1 cellular context compared by ENCODE assay signal in the genomic region with DNA sequence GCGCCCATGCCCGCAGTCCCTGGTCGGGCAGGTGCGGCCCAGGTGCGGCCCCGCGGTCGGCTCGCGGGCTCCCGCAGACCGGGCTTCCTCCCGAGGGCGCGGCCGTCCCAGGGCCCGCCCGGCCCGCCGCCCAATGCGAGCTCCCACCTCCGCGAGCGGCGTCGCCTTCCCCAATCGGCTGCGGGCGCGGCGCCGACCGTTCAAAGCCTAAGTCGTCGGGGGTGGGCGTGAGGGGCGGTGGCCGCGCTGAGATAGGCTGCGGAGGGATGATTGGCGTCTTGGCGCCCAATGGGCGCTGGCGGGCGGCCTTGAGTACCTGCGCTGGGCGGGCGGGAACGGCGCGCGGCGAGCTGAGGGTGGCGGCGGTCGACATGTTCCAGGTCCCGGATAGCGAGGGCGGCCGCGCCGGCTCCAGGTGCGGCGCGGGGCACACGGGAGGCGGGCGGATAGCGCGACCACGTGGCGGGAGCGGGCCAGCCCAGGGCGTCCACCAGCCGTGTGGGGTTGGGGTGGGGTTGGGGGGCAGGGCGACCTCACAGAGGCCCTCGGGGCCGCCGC.
TF ChIP-seq lines count a peak whose summit lies in the region.

JPT2 (plus strand) TSS at position 338 of the 558 bp plus-strand sequence; CDS start at position 372, 34 bp downstream.

TF ChIP-seq in K562, 482 proteins besides CTCF, POLR2A, EP300 and RAD21 (continued from another document and continues in another):
- TF ChIP-seq PHB (CRISPR knock-in tag; IDR thresholded peaks at IDR 0.05), result no peak
- TF ChIP-seq, protein P1, sequence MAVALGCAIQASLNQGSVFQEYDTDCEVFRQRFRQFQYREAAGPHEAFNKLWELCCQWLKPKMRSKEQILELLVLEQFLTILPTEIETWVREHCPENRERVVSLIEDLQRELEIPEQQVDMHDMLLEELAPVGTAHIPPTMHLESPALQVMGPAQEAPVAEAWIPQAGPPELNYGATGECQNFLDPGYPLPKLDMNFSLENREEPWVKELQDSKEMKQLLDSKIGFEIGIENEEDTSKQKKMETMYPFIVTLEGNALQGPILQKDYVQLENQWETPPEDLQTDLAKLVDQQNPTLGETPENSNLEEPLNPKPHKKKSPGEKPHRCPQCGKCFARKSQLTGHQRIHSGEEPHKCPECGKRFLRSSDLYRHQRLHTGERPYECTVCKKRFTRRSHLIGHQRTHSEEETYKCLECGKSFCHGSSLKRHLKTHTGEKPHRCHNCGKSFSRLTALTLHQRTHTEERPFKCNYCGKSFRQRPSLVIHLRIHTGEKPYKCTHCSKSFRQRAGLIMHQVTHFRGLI (CRISPR knock-in tag; IDR thresholded peaks at IDR 0.05), result no peak
- no peak for TF ChIP-seq POLR3A (IDR thresholded peaks at IDR 0.05; ENCODE audit: borderline replicate concordance, extremely low read depth, insufficient read depth, insufficient read length)
- TF ChIP-seq HMGXB4 (CRISPR knock-in tag; IDR thresholded peaks at IDR 0.05), result 0 out of 2 replicates have a peak, but pooled peaks have one; percentile 39
- TF ChIP-seq JUN (IDR thresholded peaks at IDR 0.05; ENCODE audit: borderline replicate concordance, low read depth, low read length), result no peak
- no peak for TF ChIP-seq JUN (CRISPR knock-in tag; IDR thresholded peaks at IDR 0.05; ENCODE audit: borderline replicate concordance)
- peak; percentile 56 for TF ChIP-seq KDM5B (IDR thresholded peaks at IDR 0.05; ENCODE audit: insufficient replicate concordance, low read depth, low read length)
- no peak for TF ChIP-seq ZNF431 (CRISPR knock-in tag; IDR thresholded peaks at IDR 0.05)
- no peak for TF ChIP-seq PCBP1 (IDR thresholded peaks at IDR 0.05; ENCODE audit: low read depth, low read length, poor library complexity, severe bottlenecking)
- no peak for TF ChIP-seq ATF6 (CRISPR knock-in tag; IDR thresholded peaks at IDR 0.05)
- no peak for TF ChIP-seq HDAC8 (tag; IDR thresholded peaks at IDR 0.05)
- TF ChIP-seq, protein P2, sequence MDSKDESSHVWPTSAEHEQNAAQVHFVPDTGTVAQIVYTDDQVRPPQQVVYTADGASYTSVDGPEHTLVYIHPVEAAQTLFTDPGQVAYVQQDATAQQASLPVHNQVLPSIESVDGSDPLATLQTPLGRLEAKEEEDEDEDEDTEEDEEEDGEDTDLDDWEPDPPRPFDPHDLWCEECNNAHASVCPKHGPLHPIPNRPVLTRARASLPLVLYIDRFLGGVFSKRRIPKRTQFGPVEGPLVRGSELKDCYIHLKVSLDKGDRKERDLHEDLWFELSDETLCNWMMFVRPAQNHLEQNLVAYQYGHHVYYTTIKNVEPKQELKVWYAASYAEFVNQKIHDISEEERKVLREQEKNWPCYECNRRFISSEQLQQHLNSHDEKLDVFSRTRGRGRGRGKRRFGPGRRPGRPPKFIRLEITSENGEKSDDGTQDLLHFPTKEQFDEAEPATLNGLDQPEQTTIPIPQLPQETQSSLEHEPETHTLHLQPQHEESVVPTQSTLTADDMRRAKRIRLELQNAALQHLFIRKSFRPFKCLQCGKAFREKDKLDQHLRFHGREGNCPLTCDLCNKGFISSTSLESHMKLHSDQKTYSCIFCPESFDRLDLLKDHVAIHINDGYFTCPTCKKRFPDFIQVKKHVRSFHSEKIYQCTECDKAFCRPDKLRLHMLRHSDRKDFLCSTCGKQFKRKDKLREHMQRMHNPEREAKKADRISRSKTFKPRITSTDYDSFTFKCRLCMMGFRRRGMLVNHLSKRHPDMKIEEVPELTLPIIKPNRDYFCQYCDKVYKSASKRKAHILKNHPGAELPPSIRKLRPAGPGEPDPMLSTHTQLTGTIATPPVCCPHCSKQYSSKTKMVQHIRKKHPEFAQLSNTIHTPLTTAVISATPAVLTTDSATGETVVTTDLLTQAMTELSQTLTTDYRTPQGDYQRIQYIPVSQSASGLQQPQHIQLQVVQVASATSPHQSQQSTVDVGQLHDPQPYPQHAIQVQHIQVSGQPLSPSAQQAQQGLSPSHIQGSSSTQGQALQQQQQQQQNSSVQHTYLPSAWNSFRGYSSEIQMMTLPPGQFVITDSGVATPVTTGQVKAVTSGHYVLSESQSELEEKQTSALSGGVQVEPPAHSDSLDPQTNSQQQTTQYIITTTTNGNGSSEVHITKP (IDR thresholded peaks at IDR 0.05; ENCODE audit: partially characterized antibody), result peak; percentile 21
- no peak for TF ChIP-seq ZNF77 (CRISPR knock-in tag; IDR thresholded peaks at IDR 0.05)
- TF ChIP-seq SUPT5H (IDR thresholded peaks at IDR 0.05), result peak; percentile 52; the same call in 1 of the 2 replicates
- TF ChIP-seq ZNF79 (CRISPR knock-in tag; IDR thresholded peaks at IDR 0.05; ENCODE audit: low read depth), result no peak
- no peak for TF ChIP-seq XRCC4 (IDR thresholded peaks at IDR 0.05; ENCODE audit: extremely low read depth, insufficient read depth, insufficient read length)
- no peak for TF ChIP-seq EWSR1 (IDR thresholded peaks at IDR 0.05; ENCODE audit: borderline replicate concordance, low read depth, partially characterized antibody)
- peak; percentile 29; the same call in 1 of the 2 replicates for TF ChIP-seq ZEB2 (IDR thresholded peaks at IDR 0.05)
- no peak for TF ChIP-seq LEF1 (IDR thresholded peaks at IDR 0.05)
- no peak for TF ChIP-seq NKRF (IDR thresholded peaks at IDR 0.05; ENCODE audit: borderline replicate concordance)
- no peak for TF ChIP-seq HNRNPK (IDR thresholded peaks at IDR 0.05; ENCODE audit: low read depth, low read length, poor library complexity, severe bottlenecking)
- no peak for TF ChIP-seq CAMTA2 (CRISPR knock-in tag; conservative IDR thresholded peaks at IDR 0.05)
- TF ChIP-seq ELF1 (tag; IDR thresholded peaks at IDR 0.05), result no peak
- no peak for TF ChIP-seq ZNF740 (CRISPR knock-in tag; IDR thresholded peaks at IDR 0.05)
- no peak for TF ChIP-seq ZNF740 (tag; IDR thresholded peaks at IDR 0.05)
- no peak for TF ChIP-seq RFX5 (IDR thresholded peaks at IDR 0.05; ENCODE audit: low read depth, low read length)
- TF ChIP-seq ZBTB2 (IDR thresholded peaks at IDR 0.05), result no peak
- 0 out of 2 replicates have a peak, but pooled peaks have one; percentile 86 for TF ChIP-seq RB1 (IDR thresholded peaks at IDR 0.05; ENCODE audit: low read depth)
- no peak for TF ChIP-seq KDM2B (CRISPR knock-in tag; IDR thresholded peaks at IDR 0.05)
- no peak for TF ChIP-seq JUND (IDR thresholded peaks at IDR 0.05; ENCODE audit: borderline replicate concordance, low read depth, low read length)
- no peak for TF ChIP-seq JUND (tag; IDR thresholded peaks at IDR 0.05; ENCODE audit: borderline replicate concordance, low read depth, low read length)
- no peak for TF ChIP-seq CBX2 (IDR thresholded peaks at IDR 0.05; ENCODE audit: insufficient read depth, low read length, poor library complexity, severe bottlenecking)
- no peak for TF ChIP-seq MTF1 (CRISPR knock-in tag; IDR thresholded peaks at IDR 0.05; ENCODE audit: borderline replicate concordance)
- no peak for TF ChIP-seq ZNF3 (CRISPR knock-in tag; IDR thresholded peaks at IDR 0.05)
- no peak for TF ChIP-seq NFRKB (IDR thresholded peaks at IDR 0.05; ENCODE audit: low read depth)
- TF ChIP-seq, protein P3, sequence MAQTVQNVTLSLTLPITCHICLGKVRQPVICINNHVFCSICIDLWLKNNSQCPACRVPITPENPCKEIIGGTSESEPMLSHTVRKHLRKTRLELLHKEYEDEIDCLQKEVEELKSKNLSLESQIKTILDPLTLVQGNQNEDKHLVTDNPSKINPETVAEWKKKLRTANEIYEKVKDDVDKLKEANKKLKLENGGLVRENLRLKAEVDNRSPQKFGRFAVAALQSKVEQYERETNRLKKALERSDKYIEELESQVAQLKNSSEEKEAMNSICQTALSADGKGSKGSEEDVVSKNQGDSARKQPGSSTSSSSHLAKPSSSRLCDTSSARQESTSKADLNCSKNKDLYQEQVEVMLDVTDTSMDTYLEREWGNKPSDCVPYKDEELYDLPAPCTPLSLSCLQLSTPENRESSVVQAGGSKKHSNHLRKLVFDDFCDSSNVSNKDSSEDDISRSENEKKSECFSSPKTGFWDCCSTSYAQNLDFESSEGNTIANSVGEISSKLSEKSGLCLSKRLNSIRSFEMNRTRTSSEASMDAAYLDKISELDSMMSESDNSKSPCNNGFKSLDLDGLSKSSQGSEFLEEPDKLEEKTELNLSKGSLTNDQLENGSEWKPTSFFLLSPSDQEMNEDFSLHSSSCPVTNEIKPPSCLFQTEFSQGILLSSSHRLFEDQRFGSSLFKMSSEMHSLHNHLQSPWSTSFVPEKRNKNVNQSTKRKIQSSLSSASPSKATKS (CRISPR knock-in tag; IDR thresholded peaks at IDR 0.05), result no peak
- no peak for TF ChIP-seq OTX1 (CRISPR knock-in tag; IDR thresholded peaks at IDR 0.05)
- no peak for TF ChIP-seq COPS2 (conservative IDR thresholded peaks at IDR 0.05)
- TF ChIP-seq, protein P4, sequence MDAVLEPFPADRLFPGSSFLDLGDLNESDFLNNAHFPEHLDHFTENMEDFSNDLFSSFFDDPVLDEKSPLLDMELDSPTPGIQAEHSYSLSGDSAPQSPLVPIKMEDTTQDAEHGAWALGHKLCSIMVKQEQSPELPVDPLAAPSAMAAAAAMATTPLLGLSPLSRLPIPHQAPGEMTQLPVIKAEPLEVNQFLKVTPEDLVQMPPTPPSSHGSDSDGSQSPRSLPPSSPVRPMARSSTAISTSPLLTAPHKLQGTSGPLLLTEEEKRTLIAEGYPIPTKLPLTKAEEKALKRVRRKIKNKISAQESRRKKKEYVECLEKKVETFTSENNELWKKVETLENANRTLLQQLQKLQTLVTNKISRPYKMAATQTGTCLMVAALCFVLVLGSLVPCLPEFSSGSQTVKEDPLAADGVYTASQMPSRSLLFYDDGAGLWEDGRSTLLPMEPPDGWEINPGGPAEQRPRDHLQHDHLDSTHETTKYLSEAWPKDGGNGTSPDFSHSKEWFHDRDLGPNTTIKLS (IDR thresholded peaks at IDR 0.05; ENCODE audit: borderline replicate concordance, low read depth), result peak; percentile 45; the same call in 1 of the 2 replicates
- TF ChIP-seq TCFL5 (CRISPR knock-in tag; conservative IDR thresholded peaks at IDR 0.05), result no peak
